Comparison of ENCODE assay signal across 22 cellular contexts in genomic region chr12:57255916-57256315, GRCh38. TPM values are rescaled to one million over a fixed set of nuclear protein-coding genes. Genes with fewer than 3 reads are reported as not detected.
"Had no signal": no experiment of that assay in that cellular context is flagged by ENCODE, and none has a peak within 500 bp of the region (broad histone marks: within the 10 kb centered on the region; RNA-seq: fewer than 3 reads in every experiment).

No MANE protein-coding gene starts in this region.

- H3K9me3 ChIP-seq: SJSA1 had no signal

- ATAC-seq: HepG2, K562 had no signal

- H3K4me3 ChIP-seq: K562, SJSA1, SK-N-MC had no signal

- DNase-seq: Kasumi-1, MM.1S, NCI-H1092 treated with DMSO at 0.1 percent for 48 hours, NCI-H1436, NCI-H187, NCI-H2029, NCI-H2081 treated with DMSO at 0.1 percent for 48 hours, NCI-H2171, NCI-H226, NCI-H446, NCI-H510A, NCI-H524 treated with DMSO at 0.1 percent for 48 hours, NCI-H69, NCI-H774, Right ventricle myocardium superior, RPMI8226, SIG-M5 had no signal

- H3K4me1 ChIP-seq: SJSA1 had no signal

- H3K27me3 ChIP-seq: SJSA1 had no signal

- H3K27ac ChIP-seq: KMS-11, SJSA1, SK-N-MC had no signal

RNA-seq across cellular contexts. Expression of gene NXPH4, which starts 39.3 kb away (rescaled TPM):
- total RNA-seq: HepG2 had no signal
